In the genomic region with DNA sequence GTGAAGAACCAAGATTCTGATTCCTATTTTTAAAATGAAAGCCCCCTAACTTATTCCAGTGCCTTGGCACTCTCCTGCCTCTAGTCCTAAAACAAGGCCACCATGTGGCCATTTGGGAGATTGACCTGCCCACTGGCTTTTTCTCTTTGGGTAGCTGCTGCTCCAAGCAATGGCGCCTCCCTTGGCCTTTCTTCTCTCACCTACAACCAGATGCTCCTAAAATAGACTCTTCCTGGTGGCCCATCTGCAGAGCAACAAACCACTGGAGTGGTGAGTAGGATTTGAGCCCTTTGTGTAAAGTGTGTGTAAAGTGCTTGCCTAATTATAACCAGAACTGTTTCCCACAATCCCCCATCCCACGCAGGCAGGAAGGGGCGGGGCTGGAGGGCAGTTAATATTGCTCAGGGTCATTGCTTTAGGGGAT, we compare ENCODE assay signal across 10 cellular contexts.
DNase-seq lines count a peak whose midpoint lies in the region; ATAC-seq and TF ChIP-seq lines count a peak whose summit lies in the region.
"Had no signal": no experiment of that assay in that cellular context is flagged by ENCODE, and none has a peak within 500 bp of the region (broad histone marks: within the 10 kb centered on the region; RNA-seq: fewer than 3 reads in every experiment).

No MANE protein-coding gene starts in this region.

- ATAC-seq in activated CD4-positive, CD25-positive, alpha-beta regulatory T cell treated with anti-CD3 and anti-CD28 coated beads, Interleukin-2, amount 50 U/mL, for 24 hours = no peak
- no peak for ATAC-seq in GM21526 (IDR thresholded peaks at IDR 0.05; ENCODE audit: low FRiP score, unreplicated experiment)
- ATAC-seq in HG03196 (IDR thresholded peaks at IDR 0.05; ENCODE audit: unreplicated experiment) = no peak

- peak; percentile 53 for DNase-seq in EH (ENCODE audit: low read depth)
- DNase-seq in KBM-7 = peak; percentile 42
- peak; percentile 60 for DNase-seq in kidney tubule cell (ENCODE audit: low spot score)
- DNase-seq in OCI-M2 (lab: John Stamatoyannopoulos, UW; ENCODE audit: unreplicated experiment) = no peak
- DNase-seq: Peyer's patch had no signal

- in situ Hi-C loops in KBM-7 (cut with MboI; ENCODE audit: low pct_unique_long_range_greater_than_20kb, low sequenced_read_pairs) = no loop called here

- no peak overlapping the region for H3K27ac ChIP-seq in VCaP
- H3K27ac ChIP-seq: neutrophil, Peyer's patch had no signal

- TF ChIP-seq CTCF in VCaP (conservative IDR thresholded peaks at IDR 0.05) = peak; percentile 50
